In the genomic region with DNA sequence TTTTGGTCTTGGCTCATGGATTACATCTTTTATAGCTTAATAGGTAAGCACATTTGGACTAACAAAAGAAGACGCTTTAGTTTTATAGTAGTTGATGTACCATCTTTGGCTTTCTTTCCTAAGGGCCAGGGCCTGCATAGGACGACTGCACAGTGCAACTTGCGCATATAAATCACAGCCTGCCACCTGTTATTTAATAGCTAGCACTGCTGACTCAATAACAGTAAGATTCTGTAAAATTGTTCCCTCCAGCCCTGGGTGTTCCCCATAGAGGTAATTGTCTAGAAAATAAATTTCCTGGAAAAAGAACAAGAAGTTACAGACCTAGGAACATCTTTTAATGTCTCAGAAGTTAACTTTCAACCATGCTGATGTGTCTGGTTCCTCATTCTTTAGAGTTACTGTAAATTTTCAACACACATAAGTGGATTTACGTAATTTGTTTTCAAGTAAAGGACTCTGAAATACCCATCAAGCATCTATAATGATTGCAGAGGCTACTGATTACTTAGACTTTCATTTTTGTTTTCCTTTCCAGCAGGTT, we compare ENCODE assay signal across 29 cellular contexts.
"Had no signal": no experiment of that assay in that cellular context is flagged by ENCODE, and none has a peak within 500 bp of the region (broad histone marks: within the 10 kb centered on the region; RNA-seq: fewer than 3 reads in every experiment).

No MANE protein-coding gene starts in this region.

- H3K36me3 Mint-ChIP-seq: activated CD4-positive, alpha-beta memory T cell treated with anti-CD3 and anti-CD28 coated beads for 36 hours; activated naive CD4-positive, alpha-beta T cell treated with anti-CD3 and anti-CD28 coated beads, Interleukin-2, amount 50 U/mL, for 72 hours; brain had no signal

- H3K4me1 ChIP-seq: adrenal gland, SJCRH30 had no signal

- H3K4me3 ChIP-seq: adrenal gland, PC-9, SJCRH30, SK-N-MC had no signal

- ATAC-seq: activated CD4-positive, alpha-beta T cell treated with anti-CD3 and anti-CD28 coated beads for 36 hours; activated naive CD4-positive, alpha-beta T cell treated with anti-CD3 and anti-CD28 coated beads, Interleukin-2, amount 50 U/mL, for 72 hours; activated T-cell treated with anti-CD3 and anti-CD28 coated beads, Interleukin-2, amount 50 U/mL, for 4 hours; Right ventricle myocardium inferior had no signal

- H3K27me3 ChIP-seq: adrenal gland, SJCRH30 had no signal

- H3K27ac Mint-ChIP-seq: activated CD4-positive, alpha-beta memory T cell treated with anti-CD3 and anti-CD28 coated beads for 36 hours; activated CD4-positive, alpha-beta T cell treated with anti-CD3 and anti-CD28 coated beads for 36 hours; activated naive CD4-positive, alpha-beta T cell treated with anti-CD3 and anti-CD28 coated beads for 36 hours; activated naive CD4-positive, alpha-beta T cell treated with anti-CD3 and anti-CD28 coated beads, Interleukin-2, amount 50 U/mL, for 72 hours; activated T-helper 1 cell treated with anti-CD3 and anti-CD28 coated beads, Interleukin-12 subunit alpha, Interleukin-12 subunit beta, Interleukin-2, Interleukin-4 antibody, amounts not matched to agents 30 ng/mL and 10 ng/mL and 1 ng/mL, durations not matched to agents 14 hours and 24 hours and 36 hours; brain had no signal

- H3K9me3 ChIP-seq: adrenal gland, SJCRH30 had no signal

- H3K27ac ChIP-seq: adrenal gland, PC-9, RWPE1, SJCRH30, SK-N-MC had no signal

- H3K36me3 ChIP-seq: adrenal gland, SJCRH30 had no signal

- DNase-seq: activated CD4-positive, alpha-beta memory T cell treated with anti-CD3 and anti-CD28 coated beads for 36 hours; activated CD4-positive, alpha-beta T cell treated with anti-CD3 and anti-CD28 coated beads for 36 hours; activated CD4-positive, alpha-beta T cell treated with anti-CD3 and anti-CD28 coated beads, Interleukin-2, amount 50 U/mL, for 1 hour; activated CD8-positive, alpha-beta memory T cell treated with anti-CD3 and anti-CD28 coated beads, Interleukin-2, amount 50 U/mL, for 4 hours; activated gamma-delta T cell treated with Interleukin-2 at 50 U/mL for 16 hours; activated naive CD4-positive, alpha-beta T cell treated with anti-CD3 and anti-CD28 coated beads for 36 hours; activated T-cell treated with anti-CD3 and anti-CD28 coated beads for 4 hours; activated T-cell treated with anti-CD3 and anti-CD28 coated beads, Interleukin-2, amount 50 U/mL, for 4 hours; adrenal gland; caudate nucleus; cerebellar nuclear complex; KG1; MM.1S; NCI-H1092 treated with DMSO at 0.1 percent for 48 hours; NCI-H146; NCI-H187 treated with DMSO at 0.1 percent for 48 hours; NCI-H2081 treated with DMSO at 0.1 percent for 48 hours; NCI-H226; NCI-H446 treated with DMSO at 0.1 percent for 48 hours; NCI-H524; PC-9; SJCRH30; T1000 had no signal

- H3K4me1 Mint-ChIP-seq: activated CD4-positive, alpha-beta T cell treated with anti-CD3 and anti-CD28 coated beads for 36 hours had no signal

- H3K27me3 Mint-ChIP-seq: activated CD4-positive, alpha-beta memory T cell treated with anti-CD3 and anti-CD28 coated beads for 36 hours; activated CD4-positive, alpha-beta T cell treated with anti-CD3 and anti-CD28 coated beads for 36 hours; brain had no signal

- H3K4me3 Mint-ChIP-seq: activated CD4-positive, alpha-beta memory T cell treated with anti-CD3 and anti-CD28 coated beads for 36 hours; activated CD4-positive, alpha-beta T cell treated with anti-CD3 and anti-CD28 coated beads for 36 hours; activated naive CD4-positive, alpha-beta T cell treated with anti-CD3 and anti-CD28 coated beads for 36 hours; activated T-cell treated with anti-CD3 and anti-CD28 coated beads, Interleukin-2, amount 50 U/mL, for 4 hours; activated T-helper 1 cell treated with anti-CD3 and anti-CD28 coated beads, Interleukin-12 subunit alpha, Interleukin-12 subunit beta, Interleukin-2, Interleukin-4 antibody, amounts not matched to agents 30 ng/mL and 10 ng/mL and 1 ng/mL, durations not matched to agents 14 hours and 24 hours and 36 hours; brain had no signal
